8 cellular contexts compared by ENCODE assay signal in the genomic region with DNA sequence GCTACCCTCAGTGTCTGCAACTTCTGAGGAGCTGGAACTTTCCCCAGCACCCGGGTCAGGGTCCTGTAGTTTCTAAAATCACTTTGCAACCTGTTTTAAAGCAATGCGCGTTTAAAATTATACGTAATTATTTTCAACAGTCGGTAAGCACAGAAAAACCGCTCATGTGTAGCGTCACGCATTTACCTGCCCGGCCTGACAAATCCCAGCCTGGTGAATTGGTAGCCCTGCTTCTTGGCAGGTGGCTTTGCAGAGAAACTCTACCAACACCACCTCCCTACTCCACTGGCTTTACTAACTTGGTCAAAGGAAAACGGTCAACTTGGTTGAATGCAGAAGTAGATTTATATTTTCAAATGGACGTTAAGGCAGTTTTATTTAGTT. TPM values are rescaled to one million over a fixed set of nuclear protein-coding genes. Genes with fewer than 3 reads are reported as not detected.
DNase-seq lines count a peak whose midpoint lies in the region; ATAC-seq and TF ChIP-seq lines count a peak whose summit lies in the region.

No MANE protein-coding gene starts in this region.

- no peak for TF ChIP-seq CTCF in Calu3 (IDR thresholded peaks at IDR 0.05; ENCODE audit: unreplicated experiment)
- TF ChIP-seq CTCF in epithelial cell of proximal tubule (conservative IDR thresholded peaks at IDR 0.05; ENCODE audit: low read depth, low read length), result no peak
- TF ChIP-seq CTCF in A673 (conservative IDR thresholded peaks at IDR 0.05; ENCODE audit: low read depth, low read length), result no peak

- BruUV-seq in Calu3 (replicated peaks; lab: Mats Ljungman, UMichigan), result no TSS peak
- BruUV-seq in A673 (replicated peaks; lab: Mats Ljungman, UMichigan), result no TSS peak

- H3K27me3 Mint-ChIP-seq in Calu3 (ENCODE audit: unreplicated experiment), result no peaks in the 10 kb centered on the region

- H3K27ac Mint-ChIP-seq in Calu3 (ENCODE audit: unreplicated experiment), result peak overlapping the region; percentile 96

- POLR2A ChIA-PET in A673 (lab: Charles Lee; ENCODE audit: low non-redundant PET) (no interaction called here), HEK293T (lab: Yijun Ruan, JAX) (no interaction called here)

- peak overlapping the region; percentile 60 for H3K4me2 ChIP-seq in trophoblast cell (ENCODE audit: low read length)

- peak overlapping the region; percentile 68 for H3K4me3 ChIP-seq in epithelial cell of proximal tubule (ENCODE audit: low read depth, low read length)
- H3K4me3 ChIP-seq in trophoblast cell (ENCODE audit: low read depth, low read length), result peak overlapping the region; percentile 67
- H3K4me3 ChIP-seq in A673 (ENCODE audit: low read depth, low read length, poor library complexity, severe bottlenecking), result no peak overlapping the region

- peak overlapping the region; percentile 23 for H4K12ac ChIP-seq in trophoblast cell (ENCODE audit: low read depth, low read length)

- intact Hi-C loops in Calu3 (cut with micrococcal nuclease; ENCODE audit: unreplicated experiment), result loop anchor here (5.0 kb wide), 1 partner anchor 191 kb away; no protein-coding TSS in a partner anchor
- intact Hi-C loops in A673 (cut with micrococcal nuclease; ENCODE audit: unreplicated experiment), result no loop called here

- H3K36me3 ChIP-seq in trophoblast cell (ENCODE audit: control insufficient read depth in 1 of 2, insufficient read depth in 2 of 2, low read length in 2 of 2) (no peaks in the 10 kb centered on the region), A673 (ENCODE audit: insufficient read depth, low read length, poor library complexity, severe bottlenecking) (no peaks in the 10 kb centered on the region)

- H3K4me1 ChIP-seq in trophoblast cell (ENCODE audit: control insufficient read depth in 1 of 2, insufficient read depth in 2 of 2, low read length in 2 of 2) (peaks cover 2 to 3% of the 10 kb centered on the region in 2 experiments), A673 (ENCODE audit: insufficient read depth, low read length, poor library complexity, severe bottlenecking) (no peaks in the 10 kb centered on the region)

- peak; percentile 35 for DNase-seq in Calu3
- peak; percentile 27 for DNase-seq in NCI-H345 treated with DMSO at 0.1 percent for 48 hours (lab: John Stamatoyannopoulos, UW; ENCODE audit: unreplicated experiment)
- no peak for DNase-seq in epithelial cell of proximal tubule (ENCODE audit: low read depth)
- peak in 1 of 2 donors; percentile 6 for DNase-seq in trophoblast cell
- DNase-seq in SW480 (ENCODE audit: low spot score), result no peak
- DNase-seq in A673 (ENCODE audit: low spot score), result no peak
- no peak for DNase-seq in HEK293T (ENCODE audit: extremely low spot score)

- peak overlapping the region; percentile 71 for H2AFZ ChIP-seq in trophoblast cell (ENCODE audit: insufficient read depth, low read length, poor library complexity)

- H3K4ac ChIP-seq in trophoblast cell (ENCODE audit: low read depth, low read length), result no peak overlapping the region

- CTCF ChIA-PET in Calu3 (lab: Charles Lee), result no interaction called here
- CTCF ChIA-PET in A673 (lab: Charles Lee), result no interaction called here
- CTCF ChIA-PET in HEK293T (lab: Yijun Ruan, JAX), result no interaction called here

- H3K27me3 ChIP-seq in trophoblast cell (ENCODE audit: insufficient read depth, low read length) (no peaks in the 10 kb centered on the region), A673 (replicated peaks; ENCODE audit: insufficient read depth, low read depth, low read length, poor library complexity) (no peaks in the 10 kb centered on the region)

- peak overlapping the region; percentile 64 for H4K8ac ChIP-seq in trophoblast cell (ENCODE audit: low read depth, low read length)

- H3K27ac ChIP-seq in trophoblast cell (ENCODE audit: low read depth, low read length) (no peak overlapping the region), A673 (ENCODE audit: low read depth, low read length, poor library complexity, severe bottlenecking) (no peak overlapping the region)

- H3K79me1 ChIP-seq in trophoblast cell (ENCODE audit: low read length), result peaks cover 6% of the 10 kb centered on the region

- H3K4me1 Mint-ChIP-seq in Calu3 (ENCODE audit: low read depth, unreplicated experiment), result peaks cover 8% of the 10 kb centered on the region

- H3K23ac ChIP-seq in trophoblast cell (ENCODE audit: low read length), result no peak overlapping the region

- WGBS in trophoblast cell (ENCODE audit: extremely low coverage, insufficient coverage, insufficient read length), result no CpG with 5 or more reads among the region's 11 CpGs

- no peak overlapping the region for H2AK5ac ChIP-seq in trophoblast cell (ENCODE audit: low read length)

- H3K4me3 Mint-ChIP-seq in Calu3 (ENCODE audit: low read depth, unreplicated experiment), result peak overlapping the region; percentile 82

- no peak overlapping the region for H2BK120ac ChIP-seq in trophoblast cell (ENCODE audit: insufficient read depth, low read length, poor library complexity)

- H3K14ac ChIP-seq in trophoblast cell (ENCODE audit: low read length), result no peak overlapping the region

- H3K36me3 Mint-ChIP-seq in Calu3 (ENCODE audit: insufficient read depth, unreplicated experiment), result peaks cover 12% of the 10 kb centered on the region

- H3K9me3 ChIP-seq in trophoblast cell (ENCODE audit: insufficient read depth, low read depth, low read length), result no peaks in the 10 kb centered on the region
- H3K9me3 ChIP-seq in A673 (ENCODE audit: low read depth, low read length, poor library complexity, severe bottlenecking), result no peaks in the 10 kb centered on the region

- H3K79me2 ChIP-seq in trophoblast cell (ENCODE audit: control insufficient read depth, insufficient read depth, low read length, poor library complexity), result no peaks in the 10 kb centered on the region

- peak overlapping the region; percentile 68 for H2BK12ac ChIP-seq in trophoblast cell (ENCODE audit: low read length)

- peak overlapping the region; percentile 6 for H3K9ac ChIP-seq in trophoblast cell (ENCODE audit: low read length)

- H4K91ac ChIP-seq in trophoblast cell (ENCODE audit: low read depth, low read length), result peak overlapping the region; percentile 80

- ATAC-seq in GM21529 (IDR thresholded peaks at IDR 0.05; ENCODE audit: unreplicated experiment), result peak; percentile 2

- H3K9me3 Mint-ChIP-seq in Calu3 (ENCODE audit: low read depth, unreplicated experiment), result peaks cover 2% of the 10 kb centered on the region

- no peak overlapping the region for H3K18ac ChIP-seq in trophoblast cell (ENCODE audit: low read length)

- H2BK5ac ChIP-seq in trophoblast cell (ENCODE audit: low read depth, low read length, poor library complexity), result no peak overlapping the region

TF ChIP-seq in HEK293T, 16 proteins besides CTCF, POLR2A, EP300 and RAD21:
- no peak for TF ChIP-seq FOXA1 (IDR thresholded peaks at IDR 0.05)
- TF ChIP-seq HDGF (IDR thresholded peaks at IDR 0.05; ENCODE audit: borderline replicate concordance), result no peak
- no peak for TF ChIP-seq TARDBP (IDR thresholded peaks at IDR 0.05)
- TF ChIP-seq ELF4 (IDR thresholded peaks at IDR 0.05), result no peak
- no peak for TF ChIP-seq FOXK2 (IDR thresholded peaks at IDR 0.05)
- no peak for TF ChIP-seq LEF1 (IDR thresholded peaks at IDR 0.05; ENCODE audit: borderline replicate concordance)
- no peak for TF ChIP-seq ZNF384 (IDR thresholded peaks at IDR 0.05)
- no peak for TF ChIP-seq BHLHE40 (IDR thresholded peaks at IDR 0.05; ENCODE audit: borderline replicate concordance)
- TF ChIP-seq SUZ12 (IDR thresholded peaks at IDR 0.05), result no peak
- no peak for TF ChIP-seq NFRKB (IDR thresholded peaks at IDR 0.05)
- TF ChIP-seq ARNT (IDR thresholded peaks at IDR 0.05), result no peak
- TF ChIP-seq FOXM1 (IDR thresholded peaks at IDR 0.05; ENCODE audit: borderline replicate concordance), result no peak
- TF ChIP-seq SP1 (IDR thresholded peaks at IDR 0.05), result no peak
- TF ChIP-seq L3MBTL2 (conservative IDR thresholded peaks at IDR 0.05), result no peak
- TF ChIP-seq, protein P1, sequence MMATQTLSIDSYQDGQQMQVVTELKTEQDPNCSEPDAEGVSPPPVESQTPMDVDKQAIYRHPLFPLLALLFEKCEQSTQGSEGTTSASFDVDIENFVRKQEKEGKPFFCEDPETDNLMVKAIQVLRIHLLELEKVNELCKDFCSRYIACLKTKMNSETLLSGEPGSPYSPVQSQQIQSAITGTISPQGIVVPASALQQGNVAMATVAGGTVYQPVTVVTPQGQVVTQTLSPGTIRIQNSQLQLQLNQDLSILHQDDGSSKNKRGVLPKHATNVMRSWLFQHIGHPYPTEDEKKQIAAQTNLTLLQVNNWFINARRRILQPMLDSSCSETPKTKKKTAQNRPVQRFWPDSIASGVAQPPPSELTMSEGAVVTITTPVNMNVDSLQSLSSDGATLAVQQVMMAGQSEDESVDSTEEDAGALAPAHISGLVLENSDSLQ (IDR thresholded peaks at IDR 0.05), result no peak
- TF ChIP-seq CTBP1 (IDR thresholded peaks at IDR 0.05; ENCODE audit: borderline replicate concordance), result no peak

RNA-seq across cellular contexts. Expression of gene BANK1, which starts 0.7 kb away (rescaled TPM):
- total RNA-seq in Calu3 (2022) (6.4 and 7.9 TPM in 2 replicates), epithelial cell of proximal tubule (0.51 and 1.4 TPM in 2 replicates), A673 (2021) (not detected in 2 replicates)
- polyA plus RNA-seq in trophoblast cell (2013), result 0.21 and 0.31 TPM in 2 replicates

Comparison
In these comparisons a context has a peak if more than half of its experiments do, and no peak if none do; other contexts are left out.
1. DNase-seq: peak in Calu3 (single experiment) and NCI-H345 treated with DMSO at 0.1 percent for 48 hours (single experiment); none in epithelial cell of proximal tubule (single experiment), SW480 (single experiment), A673 (single experiment) and HEK293T (single experiment).